Comparison of ENCODE assay signal across 22 cellular contexts in the genomic region with DNA sequence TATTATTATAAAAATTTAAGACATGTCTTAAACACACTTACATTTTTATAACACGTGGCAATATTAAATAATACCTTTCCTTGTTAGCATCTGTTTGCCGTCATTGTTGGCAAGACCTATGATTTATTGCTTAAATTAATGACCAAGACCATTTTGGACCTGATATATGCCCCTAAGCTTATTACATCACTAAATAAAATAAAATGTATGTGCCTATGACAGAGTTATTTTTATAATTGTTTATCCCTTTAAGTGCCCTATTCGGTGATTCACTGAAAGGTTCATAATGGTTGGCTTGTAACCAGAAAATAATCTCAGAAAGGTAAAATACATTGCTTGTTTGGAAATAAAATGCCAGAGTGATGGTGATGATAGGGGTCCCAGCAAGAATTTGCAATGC.
"Had no signal": no experiment of that assay in that cellular context is flagged by ENCODE, and none has a peak within 500 bp of the region (broad histone marks: within the 10 kb centered on the region; RNA-seq: fewer than 3 reads in every experiment).

No MANE protein-coding gene starts in this region.

- H3K4me3 Mint-ChIP-seq: activated CD8-positive, alpha-beta T cell treated with anti-CD3 and anti-CD28 coated beads for 36 hours; activated naive CD8-positive, alpha-beta T cell treated with anti-CD3 and anti-CD28 coated beads, Interleukin-2, amount 50 U/mL, for 24 hours; brain; central memory CD8-positive, alpha-beta T cell; T-helper 2 cell treated with Interferon-gamma antibody and Interleukin-4, amounts not matched to agents 5 μg/mL and 100 μg/mL, for 36 hours had no signal

- FAIRE-seq: RCC 7860 had no signal

- H3K4me3 ChIP-seq: ascending aorta, MG63 had no signal

- DNase-seq: activated CD4-positive, alpha-beta T cell treated with anti-CD3 and anti-CD28 coated beads for 4 hours; activated CD8-positive, alpha-beta memory T cell treated with anti-CD3 and anti-CD28 coated beads, Interleukin-2, amount 50 U/mL, for 48 hours; activated CD8-positive, alpha-beta T cell treated with anti-CD3 and anti-CD28 coated beads for 36 hours; activated naive CD4-positive, alpha-beta T cell; activated naive CD8-positive, alpha-beta T cell treated with anti-CD3 and anti-CD28 coated beads, Interleukin-2, amount 50 U/mL, for 24 hours; activated T-cell treated with anti-CD3 and anti-CD28 coated beads, Interleukin-2, amount 50 U/mL, for 1 hour; amniotic stem cell; MG63; MV-4-11; NCI-H1092 treated with DMSO at 0.1 percent for 48 hours; NCI-H1436; NCI-H1694 treated with DMSO at 0.1 percent for 48 hours; NCI-H2029 treated with DMSO at 0.1 percent for 48 hours; NCI-H510A treated with DMSO at 0.1 percent for 48 hours; SIG-M5 had no signal

- H3K27ac ChIP-seq: ascending aorta had no signal

- H3K9me3 ChIP-seq: ascending aorta, MG63 had no signal

- H3K27me3 ChIP-seq: ascending aorta, MG63 had no signal

- H3K27ac Mint-ChIP-seq: activated CD8-positive, alpha-beta T cell treated with anti-CD3 and anti-CD28 coated beads for 36 hours; activated naive CD4-positive, alpha-beta T cell treated with anti-CD3 and anti-CD28 coated beads, Interleukin-2, amount 50 U/mL, for 72 hours; activated naive CD8-positive, alpha-beta T cell treated with anti-CD3 and anti-CD28 coated beads, Interleukin-2, amount 50 U/mL, for 24 hours; T-helper 2 cell treated with Interferon-gamma antibody and Interleukin-4, amounts not matched to agents 5 μg/mL and 100 μg/mL, for 36 hours had no signal

- H3K36me3 Mint-ChIP-seq: brain had no signal

- ATAC-seq: activated CD4-positive, CD25-positive, alpha-beta regulatory T cell treated with anti-CD3 and anti-CD28 coated beads, Interleukin-2, amount 50 U/mL, for 24 hours; activated CD8-positive, alpha-beta T cell treated with anti-CD3 and anti-CD28 coated beads for 36 hours; activated naive CD4-positive, alpha-beta T cell treated with anti-CD3 and anti-CD28 coated beads, Interleukin-2, amount 50 U/mL, for 72 hours; activated naive CD8-positive, alpha-beta T cell treated with anti-CD3 and anti-CD28 coated beads, Interleukin-2, amount 50 U/mL, for 24 hours had no signal

- H3K27me3 Mint-ChIP-seq: activated CD8-positive, alpha-beta T cell treated with anti-CD3 and anti-CD28 coated beads for 36 hours; activated naive CD8-positive, alpha-beta T cell treated with anti-CD3 and anti-CD28 coated beads, Interleukin-2, amount 50 U/mL, for 24 hours; brain; central memory CD8-positive, alpha-beta T cell had no signal

- H3K9me3 Mint-ChIP-seq: activated CD8-positive, alpha-beta T cell treated with anti-CD3 and anti-CD28 coated beads for 36 hours; activated naive CD4-positive, alpha-beta T cell treated with anti-CD3 and anti-CD28 coated beads, Interleukin-2, amount 50 U/mL, for 72 hours; activated naive CD8-positive, alpha-beta T cell treated with anti-CD3 and anti-CD28 coated beads, Interleukin-2, amount 50 U/mL, for 24 hours; central memory CD8-positive, alpha-beta T cell; T-helper 2 cell treated with Interferon-gamma antibody and Interleukin-4, amounts not matched to agents 5 μg/mL and 100 μg/mL, for 36 hours had no signal

- H3K36me3 ChIP-seq: ascending aorta, MG63 had no signal
